ENCODE assay signal across 8 cellular contexts in genomic region chr6:127516676-127517273, GRCh38. TPM values are rescaled to one million over a fixed set of nuclear protein-coding genes. Genes with fewer than 3 reads are reported as not detected.
DNase-seq lines count a peak whose midpoint lies in the region; ATAC-seq, FAIRE-seq and TF ChIP-seq lines count a peak whose summit lies in the region.

No MANE protein-coding gene starts in this region.

- peaks cover 22% of the 10 kb centered on the region for H3K27me3 ChIP-seq in NT2/D1 (ENCODE audit: insufficient read depth, insufficient read length)
- H3K27me3 ChIP-seq in pancreas: peaks cover 4 to 40% (median 18%) of the 10 kb centered on the region in 4 donors

- 12 to 13% methylated on average over 6 of the region's 6 CpGs for WGBS in pancreas, 2 donors

- DNase-seq in DMS79 treated with DMSO at 0.1 percent for 48 hours (lab: John Stamatoyannopoulos, UW) (peak; percentile 90), HT-29 (ENCODE audit: low spot score) (peak; percentile 28), NT2/D1 (ENCODE audit: low read depth, low spot score) (peak; percentile 39), glutamatergic neuron (peak; percentile 69), pancreas (peak in 1 of 6 donors; percentile 30), RKO (ENCODE audit: low spot score) (no peak)
- DNase-seq in activated naive CD4-positive, alpha-beta T cell treated with anti-CD3 and anti-CD28 coated beads, Interleukin-2, amount 10 ng/mL, durations not matched to agents 7 days and 5 days: peak; percentile 60

- H3K9me3 ChIP-seq in NT2/D1 (ENCODE audit: insufficient read depth, low read length) (no peaks in the 10 kb centered on the region), pancreas (no peaks in the 10 kb centered on the region)

- H3K4me3 ChIP-seq in NT2/D1 (ENCODE audit: insufficient read length, low read depth) (peak overlapping the region; percentile 58), pancreas (peak overlapping the region in 2 of 4 donors; percentile 33 to 67)

- intact Hi-C loops in pancreas (cut with DNase I): no loop called here

- H3K4me1 ChIP-seq in NT2/D1 (ENCODE audit: insufficient read depth, insufficient read length) (no peaks in the 10 kb centered on the region), pancreas (peaks cover 0 to 8% (median 8%) of the 10 kb centered on the region in 3 donors)

- CTCF ChIA-PET in activated naive CD4-positive, alpha-beta T cell treated with anti-CD3 and anti-CD28 coated beads, Interleukin-2, amount 10 ng/mL, durations not matched to agents 7 days and 5 days (lab: Charles Lee): interaction anchor here (0.6 to 6.7 kb wide), 29 partner anchors 11 to 329 kb away, joined by 3 to 60 read pairs (median 5); partner anchors contain the start of gene RNF146

- peak; percentile 59 for ATAC-seq in GM21447 (IDR thresholded peaks at IDR 0.05; ENCODE audit: unreplicated experiment)
- peak; percentile 47 to 67 (median 59) for ATAC-seq in pancreas

- no peak for FAIRE-seq in pancreas (lab: Jason Lieb, UNC)

- H3K4me1 Mint-ChIP-seq in activated naive CD4-positive, alpha-beta T cell treated with anti-CD3 and anti-CD28 coated beads, Interleukin-2, amount 10 ng/mL, durations not matched to agents 7 days and 5 days: peaks cover 47% of the 10 kb centered on the region
- H3K4me1 Mint-ChIP-seq in glutamatergic neuron (ENCODE audit: low read depth, unreplicated experiment): peaks cover 19% of the 10 kb centered on the region

- TF ChIP-seq CTCF in glutamatergic neuron (IDR thresholded peaks at IDR 0.05; ENCODE audit: partially characterized antibody, unreplicated experiment): peak; percentile 78
- TF ChIP-seq CTCF in pancreas (IDR thresholded peaks at IDR 0.05): peak in 3 of 4 donors; percentile 21 to 43 (median 40)

- H3K36me3 ChIP-seq in NT2/D1 (ENCODE audit: insufficient read depth, insufficient read length, low read length) (peaks cover 13% of the 10 kb centered on the region), pancreas (no peaks in the 10 kb centered on the region)

- peak overlapping the region; percentile 80 for H3K4me3 Mint-ChIP-seq in activated naive CD4-positive, alpha-beta T cell treated with anti-CD3 and anti-CD28 coated beads, Interleukin-2, amount 10 ng/mL, durations not matched to agents 7 days and 5 days
- peak overlapping the region; percentile 95 for H3K4me3 Mint-ChIP-seq in glutamatergic neuron (ENCODE audit: unreplicated experiment)

- peak overlapping the region; percentile 72 for H3K27ac Mint-ChIP-seq in activated naive CD4-positive, alpha-beta T cell treated with anti-CD3 and anti-CD28 coated beads, Interleukin-2, amount 10 ng/mL, durations not matched to agents 7 days and 5 days
- peak overlapping the region; percentile 98 for H3K27ac Mint-ChIP-seq in glutamatergic neuron (ENCODE audit: unreplicated experiment)

- H3K9me3 Mint-ChIP-seq in activated naive CD4-positive, alpha-beta T cell treated with anti-CD3 and anti-CD28 coated beads, Interleukin-2, amount 10 ng/mL, durations not matched to agents 7 days and 5 days: no peaks in the 10 kb centered on the region
- H3K9me3 Mint-ChIP-seq in glutamatergic neuron (ENCODE audit: unreplicated experiment): peaks cover 40% of the 10 kb centered on the region

- no peak overlapping the region for H3K27ac ChIP-seq in pancreas

- H3K9ac ChIP-seq in NT2/D1 (ENCODE audit: insufficient read length, low read depth): peak overlapping the region; percentile 56

- peaks cover 6% of the 10 kb centered on the region for H3K36me3 Mint-ChIP-seq in activated naive CD4-positive, alpha-beta T cell treated with anti-CD3 and anti-CD28 coated beads, Interleukin-2, amount 10 ng/mL, durations not matched to agents 7 days and 5 days
- H3K36me3 Mint-ChIP-seq in glutamatergic neuron (ENCODE audit: unreplicated experiment): peaks cover 11% of the 10 kb centered on the region

- H3K27me3 Mint-ChIP-seq in activated naive CD4-positive, alpha-beta T cell treated with anti-CD3 and anti-CD28 coated beads, Interleukin-2, amount 10 ng/mL, durations not matched to agents 7 days and 5 days: peaks cover 54% of the 10 kb centered on the region
- H3K27me3 Mint-ChIP-seq in glutamatergic neuron (ENCODE audit: unreplicated experiment): peaks cover 30% of the 10 kb centered on the region

RNA-seq across cellular contexts. Expression of gene KIAA0408, which starts 57.6 kb away (rescaled TPM):
- total RNA-seq in HT-29 (2014; rRNA removed; shearing (Covaris generic)): not detected in 2 replicates
- total RNA-seq in glutamatergic neuron (ENCODE audit: unreplicated experiment) (110 TPM), pancreas (1 to 10 TPM in 3 of 6 donors, under 1 TPM in 3; 0.09 to 1.3 (median 0.72) TPM)
- polyA plus RNA-seq in pancreas: 1 to 10 TPM; 1.3 to 4.9 TPM

Comparison
In these comparisons a context has a peak if more than half of its experiments do, and no peak if none do; other contexts are left out.
1. RNA of gene KIAA0408, which starts 57.6 kb away (total RNA-seq): 110 TPM in glutamatergic neuron (single experiment); 0.09 to 1.3 TPM in pancreas and not detected in HT-29; every median in the first group is over 10 times any median in the second.